1 cellular context compared by ENCODE assay signal in the genomic region with DNA sequence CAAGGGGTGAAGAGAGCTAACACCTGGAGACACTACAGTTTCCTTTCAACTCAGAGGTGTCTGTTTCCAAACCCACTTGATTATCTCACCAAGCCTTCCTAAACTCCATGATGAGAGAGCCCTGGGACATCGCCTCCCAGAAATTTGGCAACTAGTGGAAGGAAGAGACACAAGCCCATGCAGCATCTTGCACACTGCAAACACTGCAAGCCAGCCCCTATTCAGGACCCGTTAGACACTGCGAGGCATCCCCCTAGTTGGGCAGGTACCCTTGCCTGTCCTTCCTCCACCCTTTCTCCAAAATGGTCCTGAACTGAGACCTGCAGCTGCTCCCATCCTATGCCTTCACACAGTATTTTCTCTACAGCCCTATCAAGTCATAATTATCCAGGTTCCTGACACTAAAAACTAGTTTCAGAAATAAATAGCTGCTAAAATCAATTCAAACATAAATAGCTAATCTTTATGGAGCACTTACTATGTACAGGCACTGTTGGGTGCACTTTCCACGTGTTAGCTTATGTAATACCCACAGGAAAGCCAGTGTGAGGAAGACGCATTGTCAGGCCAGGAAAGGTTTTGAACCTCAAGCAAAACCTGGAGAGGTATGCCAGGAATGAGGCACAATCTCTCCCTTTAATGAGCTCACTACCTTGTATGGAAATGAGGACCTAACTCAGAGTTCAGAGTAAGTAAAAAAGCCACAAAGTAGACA.
TF ChIP-seq lines count a peak whose summit lies in the region.

No MANE protein-coding gene starts in this region.

TF ChIP-seq in H1, 55 proteins besides CTCF, POLR2A, EP300 and RAD21:
- TF ChIP-seq SRF (IDR thresholded peaks at IDR 0.05; ENCODE audit: low read depth, low read length) (peak; percentile 36; the same call in 1 of the 2 replicates), PHF8 (conservative IDR thresholded peaks at IDR 0.05; ENCODE audit: low read depth, low read length) (no peak), KDM1A (IDR thresholded peaks at IDR 0.05; ENCODE audit: borderline replicate concordance, low read length) (peak; percentile 19; the same call in 1 of the 2 replicates), SP1 (IDR thresholded peaks at IDR 0.05; ENCODE audit: low read depth, low read length) (peak; percentile 68; the same call in 1 of the 2 replicates), TEAD4 (IDR thresholded peaks at IDR 0.05; ENCODE audit: low read depth, low read length) (peak; percentile 97), TBP (IDR thresholded peaks at IDR 0.05; ENCODE audit: low read depth, low read length) (peak; percentile 23; the same call in 1 of the 2 replicates), RNF2 (IDR thresholded peaks at IDR 0.05; ENCODE audit: borderline replicate concordance, low read depth, low read length, missing control alignments, poor library complexity, severe bottlenecking) (no peak)
- TF ChIP-seq, protein P1, sequence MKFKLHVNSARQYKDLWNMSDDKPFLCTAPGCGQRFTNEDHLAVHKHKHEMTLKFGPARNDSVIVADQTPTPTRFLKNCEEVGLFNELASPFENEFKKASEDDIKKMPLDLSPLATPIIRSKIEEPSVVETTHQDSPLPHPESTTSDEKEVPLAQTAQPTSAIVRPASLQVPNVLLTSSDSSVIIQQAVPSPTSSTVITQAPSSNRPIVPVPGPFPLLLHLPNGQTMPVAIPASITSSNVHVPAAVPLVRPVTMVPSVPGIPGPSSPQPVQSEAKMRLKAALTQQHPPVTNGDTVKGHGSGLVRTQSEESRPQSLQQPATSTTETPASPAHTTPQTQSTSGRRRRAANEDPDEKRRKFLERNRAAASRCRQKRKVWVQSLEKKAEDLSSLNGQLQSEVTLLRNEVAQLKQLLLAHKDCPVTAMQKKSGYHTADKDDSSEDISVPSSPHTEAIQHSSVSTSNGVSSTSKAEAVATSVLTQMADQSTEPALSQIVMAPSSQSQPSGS (IDR thresholded peaks at IDR 0.05; ENCODE audit: low read length): peak; percentile 75; the same call in 1 of the 2 replicates
- TF ChIP-seq, protein P2, sequence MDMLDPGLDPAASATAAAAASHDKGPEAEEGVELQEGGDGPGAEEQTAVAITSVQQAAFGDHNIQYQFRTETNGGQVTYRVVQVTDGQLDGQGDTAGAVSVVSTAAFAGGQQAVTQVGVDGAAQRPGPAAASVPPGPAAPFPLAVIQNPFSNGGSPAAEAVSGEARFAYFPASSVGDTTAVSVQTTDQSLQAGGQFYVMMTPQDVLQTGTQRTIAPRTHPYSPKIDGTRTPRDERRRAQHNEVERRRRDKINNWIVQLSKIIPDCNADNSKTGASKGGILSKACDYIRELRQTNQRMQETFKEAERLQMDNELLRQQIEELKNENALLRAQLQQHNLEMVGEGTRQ (IDR thresholded peaks at IDR 0.05; ENCODE audit: low read length): no peak
- TF ChIP-seq, protein P3, sequence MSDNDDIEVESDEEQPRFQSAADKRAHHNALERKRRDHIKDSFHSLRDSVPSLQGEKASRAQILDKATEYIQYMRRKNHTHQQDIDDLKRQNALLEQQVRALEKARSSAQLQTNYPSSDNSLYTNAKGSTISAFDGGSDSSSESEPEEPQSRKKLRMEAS (IDR thresholded peaks at IDR 0.05): peak; percentile 74
